In genomic region chr19:29542776-29543175, GRCh38 we compare ENCODE assay signal across 1 cellular context.
TF ChIP-seq lines count a peak whose summit lies in the region.

No MANE protein-coding gene starts in this region.

TF ChIP-seq in HepG2, 621 proteins besides CTCF, POLR2A, EP300 and RAD21 (continued from another document):
- TF ChIP-seq ZBTB26 (CRISPR knock-in tag; IDR thresholded peaks at IDR 0.05; ENCODE audit: borderline replicate concordance) = no peak
- no peak for TF ChIP-seq ELF4 (CRISPR knock-in tag; IDR thresholded peaks at IDR 0.05; ENCODE audit: borderline replicate concordance)
- TF ChIP-seq ZNF543 (CRISPR knock-in tag; IDR thresholded peaks at IDR 0.05) = no peak
